ENCODE assay signal across 11 cellular contexts in the genomic region with DNA sequence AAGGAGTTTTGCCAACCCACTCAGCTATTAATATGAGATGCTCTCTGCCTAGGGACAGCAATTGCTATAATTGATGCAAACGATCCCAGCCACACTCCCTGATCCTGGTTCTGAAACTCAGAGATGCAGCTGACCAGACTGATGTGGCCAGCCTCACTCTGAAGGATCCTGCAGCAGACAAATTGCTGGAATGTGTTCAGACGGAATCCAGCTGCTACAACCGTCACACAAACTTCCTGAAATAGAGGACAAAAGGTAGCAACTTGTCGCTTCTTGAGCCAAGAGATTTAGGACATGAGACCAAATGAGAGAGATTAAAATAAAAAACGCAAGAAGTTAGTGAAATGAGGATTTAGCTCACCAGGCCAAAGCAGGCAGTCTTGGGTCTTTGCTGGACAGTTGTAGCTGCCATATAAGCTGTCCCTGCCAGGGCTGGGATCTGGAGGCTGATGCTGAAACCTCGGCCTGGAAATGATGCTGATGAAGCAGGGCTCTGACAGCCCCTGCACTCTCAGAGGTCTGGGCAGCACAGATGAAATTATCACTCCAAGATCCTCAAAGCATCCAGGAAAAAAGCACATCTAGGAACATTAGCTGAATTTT. TPM values are rescaled to one million over a fixed set of nuclear protein-coding genes. Genes with fewer than 3 reads are reported as not detected.
A peak's percentile ranks its signal among the peaks of the same experiment; 100 is the strongest.
DNase-seq lines count a peak whose midpoint lies in the region; ATAC-seq and TF ChIP-seq lines count a peak whose summit lies in the region.
"Had no signal": no experiment of that assay in that cellular context is flagged by ENCODE, and none has a peak within 500 bp of the region (broad histone marks: within the 10 kb centered on the region; RNA-seq: fewer than 3 reads in every experiment).

No MANE protein-coding gene starts in this region.

- H3K9me3 Mint-ChIP-seq in brain = peaks cover 0 to 7% (median 0%) of the 10 kb centered on the region in 5 experiments
- H3K9me3 Mint-ChIP-seq: activated naive CD8-positive, alpha-beta T cell treated with anti-CD3 and anti-CD28 coated beads, Interleukin-2, amount 10 ng/mL, durations not matched to agents 7 days and 5 days; CD8-positive, alpha-beta T cell had no signal

- peaks cover 56% of the 10 kb centered on the region for H3K4me1 Mint-ChIP-seq in brain

- no peaks in the 10 kb centered on the region for H4K20me1 ChIP-seq in GM23248 (ENCODE audit: insufficient read depth)

- H3K9ac ChIP-seq in GM23248 (peak overlapping the region; percentile 61), stomach smooth muscle (ENCODE audit: low read length in 2 of 2) (peak overlapping the region in 1 of 2 donors; percentile 29)

- peaks cover 29% of the 10 kb centered on the region for H3K4me1 ChIP-seq in GM23248 (ENCODE audit: insufficient read depth)
- peaks cover 23% of the 10 kb centered on the region for H3K4me1 ChIP-seq in stomach smooth muscle (ENCODE audit: control insufficient read depth, insufficient read depth, low read length)
- H3K4me1 ChIP-seq in body of pancreas = no peaks in the 10 kb centered on the region

- H3K27me3 ChIP-seq in GM23248 (replicated peaks; ENCODE audit: insufficient read depth) (no peaks in the 10 kb centered on the region), stomach smooth muscle (ENCODE audit: control insufficient read depth in 1 of 2, insufficient read depth in 2 of 2, low read length in 2 of 2) (no peaks in the 10 kb centered on the region), body of pancreas (no peaks in the 10 kb centered on the region)

- H3K27ac Mint-ChIP-seq in brain = peak overlapping the region in 3 of 5 experiments; percentile 46 to 79 (median 50)
- H3K27ac Mint-ChIP-seq: activated naive CD8-positive, alpha-beta T cell treated with anti-CD3 and anti-CD28 coated beads, Interleukin-2, amount 10 ng/mL, durations not matched to agents 7 days and 5 days; CD8-positive, alpha-beta T cell had no signal

- intact Hi-C loops in body of pancreas (cut with DNase I) = no loop called here

- no peak for ATAC-seq in body of pancreas
- no peak for ATAC-seq in HG02571 (IDR thresholded peaks at IDR 0.05; ENCODE audit: unreplicated experiment)
- ATAC-seq in HG02840 (IDR thresholded peaks at IDR 0.05; ENCODE audit: low FRiP score, unreplicated experiment) = no peak
- ATAC-seq: CD8-positive, alpha-beta T cell had no signal

- DNase-seq in GM23248 (peak; percentile 40), left kidney (ENCODE audit: low read depth, low spot score) (peak; percentile 58), body of pancreas (no peak), RKO (ENCODE audit: low spot score) (no peak)
- DNase-seq: activated naive CD8-positive, alpha-beta T cell treated with anti-CD3 and anti-CD28 coated beads, Interleukin-2, amount 10 ng/mL, durations not matched to agents 7 days and 5 days; CD8-positive, alpha-beta T cell; GF-D8 had no signal

- peaks cover 8% of the 10 kb centered on the region for H3K27me3 Mint-ChIP-seq in brain

- H3K36me3 Mint-ChIP-seq in brain = no peaks in the 10 kb centered on the region
- H3K36me3 Mint-ChIP-seq: activated naive CD8-positive, alpha-beta T cell treated with anti-CD3 and anti-CD28 coated beads, Interleukin-2, amount 10 ng/mL, durations not matched to agents 7 days and 5 days; CD8-positive, alpha-beta T cell had no signal

- no peaks in the 10 kb centered on the region for H3K9me2 ChIP-seq in GM23248 (ENCODE audit: insufficient read depth)

- no peaks in the 10 kb centered on the region for H3K36me3 ChIP-seq in GM23248 (ENCODE audit: low read depth)
- H3K36me3 ChIP-seq in stomach smooth muscle (ENCODE audit: control insufficient read depth in 2 of 2, insufficient read depth in 2 of 2, low read length in 2 of 2) = no peaks in the 10 kb centered on the region
- no peaks in the 10 kb centered on the region for H3K36me3 ChIP-seq in body of pancreas (replicated peaks in 1 of 2; ENCODE audit: insufficient read depth in 1 of 2, low read depth in 2 of 2)

- H3K4me3 ChIP-seq in GM23248 (peak overlapping the region; percentile 11; the same call in 1 of the 2 replicates), stomach smooth muscle (ENCODE audit: low read length in 2 of 2) (peak overlapping the region in 1 of 2 donors; percentile 29), body of pancreas (no peak overlapping the region)

- H3F3A ChIP-seq in GM23248 (ENCODE audit: insufficient read depth) = peaks cover 34% of the 10 kb centered on the region

- H3K4me2 ChIP-seq in GM23248 (ENCODE audit: unreplicated experiment) = peak overlapping the region; percentile 45

- WGBS in GM23248 (ENCODE audit: low coverage in 1 of 2, low lambda C conversion rate in 2 of 2, missing lambda C conversion rate in 2 of 2), 2 experiments = 40% methylated on average over 6 of the region's 6 CpGs
- WGBS in body of pancreas, 2 donors = 73 to 79% methylated on average over 6 of the region's 6 CpGs

- TF ChIP-seq CTCF in brain (conservative IDR thresholded peaks at IDR 0.05) (no peak), body of pancreas (IDR thresholded peaks at IDR 0.05) (no peak)

- no peaks in the 10 kb centered on the region for H3K79me2 ChIP-seq in GM23248 (ENCODE audit: insufficient read depth)

- H3K9me3 ChIP-seq in GM23248 (ENCODE audit: low read depth) (no peaks in the 10 kb centered on the region), stomach smooth muscle (ENCODE audit: control insufficient read depth in 2 of 2, low read length in 2 of 2) (no peaks in the 10 kb centered on the region), body of pancreas (no peaks in the 10 kb centered on the region)

- in situ Hi-C loops in GM23248 (cut with MboI) = no loop called here

- H3K4me3 Mint-ChIP-seq in brain = no peak overlapping the region
- H3K4me3 Mint-ChIP-seq: activated naive CD8-positive, alpha-beta T cell treated with anti-CD3 and anti-CD28 coated beads, Interleukin-2, amount 10 ng/mL, durations not matched to agents 7 days and 5 days; CD8-positive, alpha-beta T cell had no signal

- 0 out of 2 replicates have a peak overlapping the region, but pooled peaks have one; percentile 31 for H2AFZ ChIP-seq in GM23248

- H3K27ac ChIP-seq in GM23248 (peak overlapping the region; percentile 62), stomach smooth muscle (ENCODE audit: low read length) (peak overlapping the region; percentile 46), body of pancreas (no peak overlapping the region)

- no peak for TF ChIP-seq POLR2A in body of pancreas (IDR thresholded peaks at IDR 0.05)

RNA-seq across cellular contexts. Expression of gene YWHAQ, which starts 8.3 kb away (rescaled TPM):
- total RNA-seq in GM23248 (2014; rRNA removed; shearing (Covaris generic)) = 397 and 400 TPM in 2 replicates
- polyA plus RNA-seq in GM23248 (2016; fragmentation: Nextera tagmentation; extraction: Ambion mirVana) = 694 and 728 TPM in 2 replicates
- 483 TPM for polyA plus RNA-seq in brain (ENCODE audit: insufficient read depth, low read depth, low replicate concordance)
- 100 to 1,000 TPM in 1 of 2 donors, 10 to 100 TPM in 1; 69.2 to 132 TPM for total RNA-seq in body of pancreas

Comparison
In these comparisons a context has a peak if more than half of its experiments do, and no peak if none do; other contexts are left out.
1. DNase-seq: peak in GM23248 (single experiment) and left kidney (single experiment); none in body of pancreas (0 of 4) and RKO (single experiment).
2. H3K27ac ChIP-seq: peak in GM23248 (single experiment) and stomach smooth muscle (single experiment); none in body of pancreas (0 of 4).